10 cellular contexts compared by ENCODE assay signal in genomic region chr16:53068423-53068833, GRCh38. TPM values are rescaled to one million over a fixed set of nuclear protein-coding genes. Genes with fewer than 3 reads are reported as not detected.
DNase-seq lines count a peak whose midpoint lies in the region; ATAC-seq and TF ChIP-seq lines count a peak whose summit lies in the region.
"Had no signal": no experiment of that assay in that cellular context is flagged by ENCODE, and none has a peak within 500 bp of the region (broad histone marks: within the 10 kb centered on the region; RNA-seq: fewer than 3 reads in every experiment).

No MANE protein-coding gene starts in this region.

- WGBS in transverse colon (ENCODE audit: low coverage in 1 of 2), 2 donors = 73 to 75% methylated on average over 4 of the region's 4 CpGs

- no TSS peak for BruUV-seq in OCI-LY7 (replicated peaks; lab: Mats Ljungman, UMichigan)

- H3K4me3 ChIP-seq in OCI-LY7 (ENCODE audit: low read depth, low read length, poor library complexity, severe bottlenecking) (peak overlapping the region; percentile 46), transverse colon (no peak overlapping the region)

- peak in 1 of 2 donors; percentile 61 for ATAC-seq in activated T-cell treated with anti-CD3 and anti-CD28 coated beads, Interleukin-2, amount 50 U/mL, for 4 hours
- ATAC-seq in HG02852 (IDR thresholded peaks at IDR 0.05; ENCODE audit: unreplicated experiment) = peak; percentile 46

- peaks cover 7% of the 10 kb centered on the region for H3K9me3 ChIP-seq in OCI-LY7 (ENCODE audit: low read length)
- H3K9me3 ChIP-seq in transverse colon = no peaks in the 10 kb centered on the region

- POLR2A ChIA-PET in OCI-LY7 (lab: Charles Lee) = interaction anchor here (0.9 to 1.6 kb wide), 4 partner anchors 9 to 66 kb away, joined by 3 to 8 read pairs (median 3); no protein-coding TSS in a partner anchor

- no peaks in the 10 kb centered on the region for H4K20me1 ChIP-seq in OCI-LY7 (ENCODE audit: insufficient read depth, low read length)

- DNase-seq in activated T-cell treated with anti-CD3 and anti-CD28 coated beads, Interleukin-2, amount 50 U/mL, for 4 hours = no peak
- DNase-seq in activated T-cell treated with anti-CD3 and anti-CD28 coated beads for 4 hours (no peak), OCI-LY7 (ENCODE audit: low spot score) (peak; percentile 71), transverse colon (peak; percentile 28), NCI-H69 (lab: John Stamatoyannopoulos, UW) (no peak)
- no peak for DNase-seq in stimulated activated naive CD4-positive, alpha-beta T cell treated with Interleukin-2 at 50 U/mL for 16 hours (lab: John Stamatoyannopoulos, UW)
- DNase-seq in stimulated activated CD8-positive, alpha-beta memory T cell treated with anti-CD3 and anti-CD28 coated beads, Interleukin-4, amount 100 ng/mL, for 48 hours = no peak
- DNase-seq: NCI-H226 had no signal

- H3K4me3 Mint-ChIP-seq in activated T-cell treated with anti-CD3 and anti-CD28 coated beads, Interleukin-2, amount 50 U/mL, for 4 hours = peak overlapping the region; percentile 42

- TF ChIP-seq EP300 in transverse colon (IDR thresholded peaks at IDR 0.05; ENCODE audit: low read depth) = no peak

- H3K27me3 Mint-ChIP-seq in activated T-cell treated with anti-CD3 and anti-CD28 coated beads, Interleukin-2, amount 50 U/mL, for 4 hours (ENCODE audit: low read depth) = no peaks in the 10 kb centered on the region

- peak overlapping the region; percentile 94 for H3K27ac ChIP-seq in OCI-LY7 (ENCODE audit: low read depth, low read length, poor library complexity, severe bottlenecking)
- H3K27ac ChIP-seq in transverse colon = peak overlapping the region in 1 of 4 donors; percentile 17
- H3K27ac ChIP-seq: VCaP had no signal

- H3K4me1 ChIP-seq in OCI-LY7 (ENCODE audit: insufficient read depth, low read length, poor library complexity, severe bottlenecking) (peaks cover 99% of the 10 kb centered on the region), transverse colon (peaks cover 0 to 23% (median 5%) of the 10 kb centered on the region in 4 donors)

- intact Hi-C loops in OCI-LY7 (cut with micrococcal nuclease; ENCODE audit: unreplicated experiment) = loop anchor here (10.0 kb wide), 1 partner anchor 1856 kb away; no protein-coding TSS in a partner anchor
- intact Hi-C loops in transverse colon (cut with DNase I; ENCODE audit: low total_unique reads) = no loop called here

- in situ Hi-C loops in transverse colon (cut with MboI; ENCODE audit: low pct_ligation_motif_present in 1 of 4, low pct_unique_long_range_greater_than_20kb in 1 of 4, low sequenced_read_pairs in 3 of 4) = loop anchor here in 2 of 4 donors (25.0 kb wide), 2 partner anchors 94 to 144 kb away; no protein-coding TSS in a partner anchor

- CTCF ChIA-PET in OCI-LY7 (lab: Charles Lee; ENCODE audit: unreplicated experiment) = no interaction called here

- no peak for TF ChIP-seq POLR2A in transverse colon (IDR thresholded peaks at IDR 0.05)

- no peak overlapping the region for H2AFZ ChIP-seq in OCI-LY7 (ENCODE audit: low read length)

- H3K27me3 ChIP-seq in transverse colon = no peaks in the 10 kb centered on the region

- TF ChIP-seq CTCF in OCI-LY7 (conservative IDR thresholded peaks at IDR 0.05; ENCODE audit: low read length) (no peak), transverse colon (IDR thresholded peaks at IDR 0.05) (no peak)

- no peaks in the 10 kb centered on the region for H3K36me3 Mint-ChIP-seq in activated T-cell treated with anti-CD3 and anti-CD28 coated beads, Interleukin-2, amount 50 U/mL, for 4 hours (ENCODE audit: insufficient read depth)

- H3K9me3 Mint-ChIP-seq in activated T-cell treated with anti-CD3 and anti-CD28 coated beads, Interleukin-2, amount 50 U/mL, for 4 hours = no peaks in the 10 kb centered on the region

- peaks cover 38% of the 10 kb centered on the region for H3K4me1 Mint-ChIP-seq in activated T-cell treated with anti-CD3 and anti-CD28 coated beads, Interleukin-2, amount 50 U/mL, for 4 hours (ENCODE audit: low read depth)

- H3K9me2 ChIP-seq in OCI-LY7 (ENCODE audit: insufficient read depth, low read length) = no peaks in the 10 kb centered on the region

- H3K4me2 ChIP-seq in OCI-LY7 (ENCODE audit: low read length) = peak overlapping the region; percentile 76

- H3K36me3 ChIP-seq in OCI-LY7 (ENCODE audit: insufficient read depth, low read length) (peaks cover 40% of the 10 kb centered on the region), transverse colon (no peaks in the 10 kb centered on the region)

- H3K79me2 ChIP-seq in OCI-LY7 (ENCODE audit: insufficient read depth, low read depth, low read length) = peaks cover 95% of the 10 kb centered on the region

RNA-seq across cellular contexts. Expression of gene CHD9, which starts 13.6 kb away (rescaled TPM):
- 10 to 100 TPM; 10.8 to 12.7 (median 11.7) TPM for total RNA-seq in activated T-cell treated with anti-CD3 and anti-CD28 coated beads, Interleukin-2, amount 50 U/mL, for 4 hours
- total RNA-seq in OCI-LY7 (2014; rRNA removed; shearing (Covaris generic)) = 52.6 and 56.5 TPM in 2 replicates
- 85.9 and 98.7 TPM in 2 replicates for total RNA-seq in OCI-LY7 (2022)
- 100 to 1,000 TPM in 1 of 4 donors, 10 to 100 TPM in 3; 37.4 to 112 (median 64.4) TPM for total RNA-seq in transverse colon

RNA-seq across cellular contexts. Expression of gene CHD9NB, which starts 15.7 kb away (rescaled TPM):
- not detected for total RNA-seq in activated T-cell treated with anti-CD3 and anti-CD28 coated beads, Interleukin-2, amount 50 U/mL, for 4 hours
- 0.10 TPM in 1 of 2 replicates, not detected in the other for total RNA-seq in OCI-LY7 (2014; rRNA removed; shearing (Covaris generic))
- total RNA-seq in OCI-LY7 (2022) (not detected in 2 replicates), transverse colon (1 to 10 TPM in 2 of 4 donors, not detected in 2; 3.0 to 3.1 TPM)

Comparison
In these comparisons a context has a peak if more than half of its experiments do, and no peak if none do; other contexts are left out.
1. DNase-seq: peak in OCI-LY7 (single experiment) and transverse colon (single experiment); none in activated T-cell treated with anti-CD3 and anti-CD28 coated beads, Interleukin-2, amount 50 U/mL, for 4 hours (single experiment), activated T-cell treated with anti-CD3 and anti-CD28 coated beads for 4 hours (single experiment), stimulated activated naive CD4-positive, alpha-beta T cell treated with Interleukin-2 at 50 U/mL for 16 hours (single experiment), NCI-H69 (single experiment) and stimulated activated CD8-positive, alpha-beta memory T cell treated with anti-CD3 and anti-CD28 coated beads, Interleukin-4, amount 100 ng/mL, for 48 hours (single experiment).